9 cellular contexts compared by ENCODE assay signal in the genomic region with DNA sequence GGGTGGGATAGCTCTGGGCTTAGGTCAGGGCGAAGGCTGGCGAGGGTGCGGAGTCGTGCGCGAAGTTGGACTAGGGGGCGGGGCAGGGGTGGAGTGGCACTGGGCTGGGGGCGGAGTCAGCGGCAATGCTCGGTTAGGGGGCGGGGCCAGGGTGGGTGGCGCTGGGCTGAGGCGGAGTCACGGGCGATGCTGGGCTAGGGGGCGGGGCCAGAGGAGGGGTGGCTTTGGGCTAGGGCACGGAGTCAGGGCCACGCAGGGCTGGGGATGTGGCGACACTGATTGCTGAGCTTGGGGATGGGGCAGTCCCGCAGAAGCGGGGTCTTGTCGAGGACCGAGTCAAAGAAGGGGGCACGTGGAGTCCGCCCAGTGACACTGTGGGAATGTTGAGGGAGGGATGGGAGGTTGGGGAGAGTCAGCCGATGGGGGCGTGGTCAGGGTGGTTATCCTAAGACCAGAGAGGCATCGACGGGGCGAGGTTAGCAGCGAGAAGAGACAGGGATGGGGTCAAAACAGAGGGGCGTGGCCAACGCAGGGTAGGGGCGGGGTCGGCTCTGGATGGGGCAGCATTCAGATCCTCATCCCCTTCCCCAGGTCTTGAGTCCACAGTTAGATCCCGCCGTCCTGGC. TPM values are rescaled to one million over a fixed set of nuclear protein-coding genes. Genes with fewer than 3 reads are reported as not detected.
DNase-seq lines count a peak whose midpoint lies in the region; ATAC-seq and TF ChIP-seq lines count a peak whose summit lies in the region.
"Had no signal": no experiment of that assay in that cellular context is flagged by ENCODE, and none has a peak within 500 bp of the region (broad histone marks: within the 10 kb centered on the region; RNA-seq: fewer than 3 reads in every experiment).

No MANE protein-coding gene starts in this region.

- no peak for DNase-seq in IMR-90
- peak; percentile 42 to 55 for DNase-seq in cardiac fibroblast (ENCODE audit: low read depth in 2 of 2)
- DNase-seq in left colon: peak; percentile 81 to 92
- DNase-seq in stimulated activated CD8-positive, alpha-beta memory T cell treated with anti-CD3 and anti-CD28 coated beads, Interleukin-12 subunit alpha, Interleukin-12 subunit beta, amount 100 ng/mL, for 24 hours (ENCODE audit: extremely low read depth): peak; percentile 71
- no peak for DNase-seq in HFFc6

- H3K79me1 ChIP-seq in IMR-90 (ENCODE audit: low read depth in 1 of 2, low read length in 2 of 2): peaks cover 15 to 28% of the 10 kb centered on the region in 2 experiments

- peak; percentile 93 for ATAC-seq in IMR-90 (ENCODE audit: low read depth)
- ATAC-seq in activated CD4-positive, CD25-positive, alpha-beta regulatory T cell treated with anti-CD3 and anti-CD28 coated beads, Interleukin-2, amount 50 U/mL, for 24 hours: peak; percentile 81 to 84
- peak; percentile 95 for ATAC-seq in left colon
- ATAC-seq in GM21381 (IDR thresholded peaks at IDR 0.05; ENCODE audit: unreplicated experiment): no peak

- peak overlapping the region; percentile 61 for H2AFZ ChIP-seq in IMR-90 (replicated peaks; ENCODE audit: low read length, poor library complexity)

- peak overlapping the region in 9 of 11 experiments; percentile 25 to 70 (median 40); a peak in 13 of 22 replicates for H3K4me2 ChIP-seq in BLaER1 treated with 17β-estradiol and CSF1 and Interleukin-3, amounts not matched to agents 10 nM and 100 nM
- no peak overlapping the region for H3K4me2 ChIP-seq in IMR-90 (ENCODE audit: low read depth, low read length)

- dilution Hi-C loops in IMR-90 (cut with HindIII; ENCODE audit: low sequenced_read_pairs, unreplicated experiment): no loop called here

- TF ChIP-seq CTCF in IMR-90 (conservative IDR thresholded peaks at IDR 0.05; ENCODE audit: low read depth, low read length) (no peak), cardiac fibroblast (IDR thresholded peaks at IDR 0.05; ENCODE audit: low read depth, low read length) (no peak), HFFc6 (IDR thresholded peaks at IDR 0.05) (no peak)

- H2AK5ac ChIP-seq in IMR-90 (ENCODE audit: low read depth, low read length): no peak overlapping the region

- H3K4me1 ChIP-seq in BLaER1 treated with 17β-estradiol and CSF1 and Interleukin-3, amounts not matched to agents 10 nM and 100 nM: peaks cover 6 to 17% (median 9%) of the 10 kb centered on the region in 10 experiments; a peak in 13 of 20 replicates
- H3K4me1 ChIP-seq in IMR-90 (ENCODE audit: control insufficient read depth, insufficient read depth, low read length): no peaks in the 10 kb centered on the region

- no peak overlapping the region for H4K8ac ChIP-seq in IMR-90 (ENCODE audit: low read depth in 2 of 2, low read length in 2 of 2)

- H3K9me1 ChIP-seq in IMR-90 (ENCODE audit: insufficient read depth, low read length): no peaks in the 10 kb centered on the region; the same call in 1 of the 2 replicates

- no peak overlapping the region for H3K27ac Mint-ChIP-seq in HFFc6

- H2BK120ac ChIP-seq in IMR-90 (ENCODE audit: low read depth, low read length): no peak overlapping the region

- H2BK15ac ChIP-seq in IMR-90 (ENCODE audit: low read depth, low read length): no peak overlapping the region

- no peak for TF ChIP-seq RAD21 in IMR-90 (IDR thresholded peaks at IDR 0.05; ENCODE audit: low read length)

- no peak overlapping the region for H2BK20ac ChIP-seq in IMR-90 (ENCODE audit: low read depth, low read length)

- H3K36me3 Mint-ChIP-seq in HFFc6 (ENCODE audit: low read depth): peaks cover 19% of the 10 kb centered on the region

- no peaks in the 10 kb centered on the region for H3K9me3 ChIP-seq in BLaER1 treated with 17β-estradiol and CSF1 and Interleukin-3, amounts not matched to agents 10 nM and 100 nM (replicated peaks in 1 of 11)
- H3K9me3 ChIP-seq in IMR-90 (ENCODE audit: control insufficient read depth, insufficient read depth, low read length): no peaks in the 10 kb centered on the region

- WGBS in IMR-90 (ENCODE audit: extremely low coverage in 2 of 2, insufficient read length in 1 of 2), 2 experiments: 40% methylated on average over 17 of the region's 37 CpGs; no CpG with 5 or more reads in 1 of the 2 experiments

- H4K5ac ChIP-seq in IMR-90 (ENCODE audit: low read depth, low read length): no peak overlapping the region

- H3K9ac ChIP-seq in BLaER1 treated with 17β-estradiol and CSF1 and Interleukin-3, amounts not matched to agents 10 nM and 100 nM: no peak overlapping the region
- H3K9ac ChIP-seq in IMR-90 (ENCODE audit: low read depth, low read length): no peak overlapping the region

- H3K9me3 Mint-ChIP-seq in HFFc6: no peaks in the 10 kb centered on the region

- H3K56ac ChIP-seq in IMR-90 (ENCODE audit: extremely low read depth, insufficient read depth, low read length): no peak overlapping the region

- no peak overlapping the region for H2AK9ac ChIP-seq in IMR-90 (replicated peaks; ENCODE audit: low read depth, low read length, poor library complexity)

- in situ Hi-C loops in IMR-90 (cut with MboI; ENCODE audit: low sequenced_read_pairs): no loop called here

- no peaks in the 10 kb centered on the region for H3K27me3 ChIP-seq in BLaER1 treated with 17β-estradiol and CSF1 and Interleukin-3, amounts not matched to agents 10 nM and 100 nM
- no peaks in the 10 kb centered on the region for H3K27me3 ChIP-seq in IMR-90 (ENCODE audit: control insufficient read depth, insufficient read depth, low read length)

- POLR2A ChIA-PET in IMR-90 (lab: Charles Lee; ENCODE audit: unreplicated experiment): no interaction called here

- H4K20me1 ChIP-seq in BLaER1 treated with 17β-estradiol and CSF1 and Interleukin-3, amounts not matched to agents 10 nM and 100 nM: peaks cover 24 to 88% (median 53%) of the 10 kb centered on the region in 11 experiments; a peak in 21 of 22 replicates
- H4K20me1 ChIP-seq in IMR-90 (ENCODE audit: insufficient read depth, low read length): peaks cover 26% of the 10 kb centered on the region

- peaks cover 74 to 91% (median 87%) of the 10 kb centered on the region in 11 experiments for H3K36me3 ChIP-seq in BLaER1 treated with 17β-estradiol and CSF1 and Interleukin-3, amounts not matched to agents 10 nM and 100 nM
- H3K36me3 ChIP-seq in IMR-90 (ENCODE audit: control insufficient read depth, insufficient read depth, low read length): peaks cover 63% of the 10 kb centered on the region

- peaks cover 5% of the 10 kb centered on the region for H3K27me3 Mint-ChIP-seq in HFFc6 (ENCODE audit: insufficient read depth)

- no peak overlapping the region for H3K14ac ChIP-seq in IMR-90 (replicated peaks; ENCODE audit: low read depth, low read length)

- no peak overlapping the region for H4K91ac ChIP-seq in IMR-90 (ENCODE audit: insufficient read depth, low read depth, low read length)

- CTCF ChIA-PET in IMR-90 (lab: Yijun Ruan, JAX): no interaction called here

- H2BK5ac ChIP-seq in IMR-90 (ENCODE audit: low read depth, low read length, poor library complexity, severe bottlenecking): no peak overlapping the region

- TF ChIP-seq POLR2A in IMR-90 (IDR thresholded peaks at IDR 0.05; ENCODE audit: low read depth, low read length): no peak

- BruUV-seq in IMR-90 (replicated peaks; lab: Mats Ljungman, UMichigan): no TSS peak

- intact Hi-C loops in IMR-90 (cut with micrococcal nuclease) (no loop called here), left colon (cut with DNase I, micrococcal nuclease) (no loop called here)

- no peak overlapping the region for H3K4me3 ChIP-seq in BLaER1 treated with 17β-estradiol and CSF1 and Interleukin-3, amounts not matched to agents 10 nM and 100 nM
- no peak overlapping the region for H3K4me3 ChIP-seq in IMR-90 (ENCODE audit: insufficient read depth, low read depth, low read length)
- H3K4me3 ChIP-seq in cardiac fibroblast (replicated peaks in 1 of 2; ENCODE audit: low read depth in 2 of 2, low read length in 2 of 2): no peak overlapping the region

- no peaks in the 10 kb centered on the region for H3K4me1 Mint-ChIP-seq in HFFc6 (ENCODE audit: low read depth)

- no peak overlapping the region for H3K23ac ChIP-seq in IMR-90 (ENCODE audit: low read depth, low read length)

- no peak overlapping the region for H3K27ac ChIP-seq in BLaER1 treated with 17β-estradiol and CSF1 and Interleukin-3, amounts not matched to agents 10 nM and 100 nM
- H3K27ac ChIP-seq in IMR-90 (ENCODE audit: insufficient read depth, low read length): no peak overlapping the region

- H3K18ac ChIP-seq in IMR-90 (ENCODE audit: low read depth, low read length): no peak overlapping the region

- no peak overlapping the region for H3K4me3 Mint-ChIP-seq in HFFc6

- no peak overlapping the region for H3K4ac ChIP-seq in IMR-90 (ENCODE audit: low read depth, low read length)

TF ChIP-seq in IMR-90, 13 proteins besides CTCF, POLR2A, EP300 and RAD21 (continues in another document):
- TF ChIP-seq SMC3 (IDR thresholded peaks at IDR 0.05; ENCODE audit: low read depth, low read length): no peak

RNA-seq across cellular contexts. Expression of a gene that starts 8.7 kb away (rescaled TPM):
- total RNA-seq in IMR-90 (2012; rRNA removed) (50.8 and 53.4 TPM in 2 replicates), left colon (1 to 10 TPM; 3.9 to 7.9 TPM)
- 77.0 and 84.5 TPM in 2 replicates for polyA plus RNA-seq in IMR-90 (2012; rRNA removed)
- polyA plus RNA-seq in IMR-90 (2012; cell fraction: cytosol; rRNA removed): 102 and 137 TPM in 2 replicates
- polyA plus RNA-seq in IMR-90 (2012; cell fraction: nucleus; rRNA removed; ENCODE audit: low replicate concordance): 80.0 and 184 TPM in 2 replicates
- total RNA-seq in HFFc6 (2021; fragmentation: NEBNext Ultra II Directional; extraction: Animal tissue kit (Norgen Biotek cat#: 25700)): 10 to 100 TPM; 68.1 to 89.1 (median 77.9) TPM

RNA-seq across cellular contexts. Expression of a gene that starts 12.8 kb away (rescaled TPM):
- 50.9 and 55.8 TPM in 2 replicates for total RNA-seq in IMR-90 (2012; rRNA removed)
- 52.1 and 61.9 TPM in 2 replicates for polyA plus RNA-seq in IMR-90 (2012; rRNA removed)
- polyA plus RNA-seq in IMR-90 (2012; cell fraction: cytosol; rRNA removed): 52.5 and 65.2 TPM in 2 replicates
- 50.7 and 114 TPM in 2 replicates for polyA plus RNA-seq in IMR-90 (2012; cell fraction: nucleus; rRNA removed; ENCODE audit: low replicate concordance)
- total RNA-seq in left colon: 10 to 100 TPM; 30.7 to 40.0 TPM
- total RNA-seq in HFFc6 (2021; fragmentation: NEBNext Ultra II Directional; extraction: Animal tissue kit (Norgen Biotek cat#: 25700)): 10 to 100 TPM; 37.8 to 57.4 (median 44.0) TPM

RNA-seq across cellular contexts. Expression of a gene that starts 13.1 kb away (rescaled TPM):
- total RNA-seq in IMR-90 (2012; rRNA removed) (310 and 347 TPM in 2 replicates), left colon (100 to 1,000 TPM; 186 to 200 TPM)
- polyA plus RNA-seq in IMR-90 (2012; rRNA removed): 461 and 500 TPM in 2 replicates
- 350 and 779 TPM in 2 replicates for polyA plus RNA-seq in IMR-90 (2012; cell fraction: cytosol; rRNA removed)
- 196 and 505 TPM in 2 replicates for polyA plus RNA-seq in IMR-90 (2012; cell fraction: nucleus; rRNA removed; ENCODE audit: low replicate concordance)
- total RNA-seq in HFFc6 (2021; fragmentation: NEBNext Ultra II Directional; extraction: Animal tissue kit (Norgen Biotek cat#: 25700)): 100 to 1,000 TPM; 268 to 315 (median 286) TPM

RNA-seq across cellular contexts. Expression of a gene that starts 36.4 kb away (rescaled TPM):
- 0.56 and 0.90 TPM in 2 replicates for total RNA-seq in IMR-90 (2012; rRNA removed)
- 4.1 and 4.3 TPM in 2 replicates for polyA plus RNA-seq in IMR-90 (2012; rRNA removed)
- 2.1 and 8.4 TPM in 2 replicates for polyA plus RNA-seq in IMR-90 (2012; cell fraction: cytosol; rRNA removed)
- polyA plus RNA-seq in IMR-90 (2012; cell fraction: nucleus; rRNA removed; ENCODE audit: low replicate concordance): 2.4 and 8.1 TPM in 2 replicates
- under 1 TPM; 0.12 to 0.59 TPM for total RNA-seq in left colon
- total RNA-seq in HFFc6 (2021; fragmentation: NEBNext Ultra II Directional; extraction: Animal tissue kit (Norgen Biotek cat#: 25700)): 1 to 10 TPM in 5 of 6 experiments, under 1 TPM in 1; 0.96 to 2.1 (median 1.3) TPM
- total RNA-seq: mononuclear cell had no signal

Comparison
In these comparisons a context has a peak if more than half of its experiments do, and no peak if none do; other contexts are left out.
1. DNase-seq: peak in cardiac fibroblast (2 of 2), left colon (2 of 2) and stimulated activated CD8-positive, alpha-beta memory T cell treated with anti-CD3 and anti-CD28 coated beads, Interleukin-12 subunit alpha, Interleukin-12 subunit beta, amount 100 ng/mL, for 24 hours (single experiment); none in IMR-90 (single experiment) and HFFc6 (single experiment).